Comparison of ENCODE assay signal across 8 cellular contexts in genomic region chr1:156852414-156852874, GRCh38. TPM values are rescaled to one million over a fixed set of nuclear protein-coding genes. Genes with fewer than 3 reads are reported as not detected.
DNase-seq lines count a peak whose midpoint lies in the region; ATAC-seq and TF ChIP-seq lines count a peak whose summit lies in the region.

No MANE protein-coding gene starts in this region.

- DNase-seq in AG20443 (ENCODE audit: low spot score) (peak; percentile 56), NCI-H187 (lab: John Stamatoyannopoulos, UW) (peak; percentile 92 to 95), anterior cingulate cortex (lab: John Stamatoyannopoulos, UW) (peak in 38 of 58 donors; percentile 1 to 77 (median 23)), lung microvascular endothelial cell (ENCODE audit: low read depth in 2 of 2) (peak; percentile 17 to 76), vagina (ENCODE audit: extremely low spot score in 2 of 2) (no peak), ecto neural progenitor cell (ENCODE audit: low spot score) (no peak), GF-D8 (lab: John Stamatoyannopoulos, UW) (no peak)

- H3K4me3 ChIP-seq in vagina: no peak overlapping the region

- H3K27me3 ChIP-seq in vagina: no peaks in the 10 kb centered on the region

- no peak for TF ChIP-seq CTCF in vagina (IDR thresholded peaks at IDR 0.05)

- no peak overlapping the region for H3K27ac ChIP-seq in vagina

- TF ChIP-seq POLR2A in vagina (IDR thresholded peaks at IDR 0.05): no peak

- H3K9me3 ChIP-seq in vagina: no peaks in the 10 kb centered on the region

- peaks cover 7% of the 10 kb centered on the region for H3K4me1 ChIP-seq in vagina

- no peaks in the 10 kb centered on the region for H3K36me3 ChIP-seq in vagina

- intact Hi-C loops in vagina (cut with DNase I): no loop called here

- no peak for ATAC-seq in GM21515 (IDR thresholded peaks at IDR 0.05; ENCODE audit: unreplicated experiment)

RNA-seq across cellular contexts. Expression of gene INSRR, which starts 6.5 kb away (rescaled TPM):
- total RNA-seq in lung microvascular endothelial cell (not detected in 2 replicates), vagina (not detected)

RNA-seq across cellular contexts. Expression of gene NTRK1, which starts 8.2 kb away (rescaled TPM):
- total RNA-seq in lung microvascular endothelial cell (not detected in 2 replicates), vagina (2.9 TPM)

RNA-seq across cellular contexts. Expression of gene SH2D2A, which starts 35.8 kb away (rescaled TPM):
- total RNA-seq in lung microvascular endothelial cell (under 0.01 TPM in 1 of 2 replicates, not detected in the other), vagina (4.9 TPM)

RNA-seq across cellular contexts. Expression of gene PEAR1, which starts 41.1 kb away (rescaled TPM):
- 10.2 and 16.3 TPM in 2 replicates for total RNA-seq in lung microvascular endothelial cell
- 11.5 TPM for total RNA-seq in vagina

Comparison
In these comparisons a context has a peak if more than half of its experiments do, and no peak if none do; other contexts are left out.
1. DNase-seq: peak in AG20443 (single experiment), NCI-H187 (2 of 2), anterior cingulate cortex (38 of 58) and lung microvascular endothelial cell (2 of 2); none in vagina (0 of 2), ecto neural progenitor cell (single experiment) and GF-D8 (single experiment).